ENCODE assay signal across 8 cellular contexts in the genomic region with DNA sequence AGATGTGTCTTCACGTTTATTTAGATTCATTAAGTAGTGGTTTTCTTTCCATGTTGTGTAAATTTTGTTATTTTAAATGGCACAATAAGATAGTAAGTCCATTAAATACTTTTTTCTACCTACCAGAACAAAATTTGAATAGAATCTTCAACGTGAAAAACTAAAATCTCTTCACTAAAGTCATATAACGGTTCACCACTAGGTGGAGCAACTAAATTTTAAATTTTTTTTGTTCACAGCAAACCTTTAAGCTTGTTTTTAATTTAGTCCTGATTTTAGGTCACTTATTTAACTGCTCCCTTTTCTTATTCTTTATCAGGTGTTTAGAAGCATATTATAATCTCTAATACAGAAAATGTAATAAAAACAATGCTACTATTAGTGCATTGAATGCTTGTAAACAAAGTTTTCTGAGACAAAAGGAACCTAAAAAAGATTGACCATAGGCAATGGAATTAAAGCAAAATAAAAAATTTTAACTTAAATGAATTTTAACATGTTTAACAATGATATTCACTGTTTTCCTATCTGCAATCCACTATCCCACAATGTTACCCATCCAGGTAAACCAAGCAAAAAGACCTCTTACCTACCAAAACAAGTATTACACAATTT. TPM values are rescaled to one million over a fixed set of nuclear protein-coding genes. Genes with fewer than 3 reads are reported as not detected.
DNase-seq lines count a peak whose midpoint lies in the region; ATAC-seq and TF ChIP-seq lines count a peak whose summit lies in the region.

No MANE protein-coding gene starts in this region.

- H3K27ac ChIP-seq in parathyroid adenoma = no peak overlapping the region

- ATAC-seq in HG02763 (IDR thresholded peaks at IDR 0.05; ENCODE audit: unreplicated experiment) (no peak), HG02884 (IDR thresholded peaks at IDR 0.05; ENCODE audit: unreplicated experiment) (no peak)
- ATAC-seq in effector memory CD8-positive, alpha-beta T cell (replicated peaks) = no peak

- H3K27me3 ChIP-seq in parathyroid adenoma (ENCODE audit: control insufficient read depth, insufficient read depth, low read length) = no peaks in the 10 kb centered on the region

- no peaks in the 10 kb centered on the region for H3K79me2 ChIP-seq in parathyroid adenoma

- no peak overlapping the region for H3K4me3 Mint-ChIP-seq in endothelial cell (ENCODE audit: unreplicated experiment)
- H3K4me3 Mint-ChIP-seq in effector memory CD8-positive, alpha-beta T cell = no peak overlapping the region

- H3K27ac Mint-ChIP-seq in endothelial cell (ENCODE audit: unreplicated experiment) = no peak overlapping the region
- H3K27ac Mint-ChIP-seq in effector memory CD8-positive, alpha-beta T cell = no peak overlapping the region

- H3K36me3 Mint-ChIP-seq in endothelial cell (ENCODE audit: low read depth, unreplicated experiment) = no peaks in the 10 kb centered on the region
- no peaks in the 10 kb centered on the region for H3K36me3 Mint-ChIP-seq in effector memory CD8-positive, alpha-beta T cell (ENCODE audit: insufficient read depth)

- H3K4me1 Mint-ChIP-seq in endothelial cell (ENCODE audit: unreplicated experiment) = peaks cover 1% of the 10 kb centered on the region
- H3K4me1 Mint-ChIP-seq in effector memory CD8-positive, alpha-beta T cell (ENCODE audit: low read depth in 2 of 2) = no peaks in the 10 kb centered on the region

- H3K9ac ChIP-seq in parathyroid adenoma = no peak overlapping the region

- no peaks in the 10 kb centered on the region for H3K9me3 ChIP-seq in parathyroid adenoma (ENCODE audit: control insufficient read depth, low read length)

- no peak overlapping the region for H3K4me2 ChIP-seq in parathyroid adenoma (ENCODE audit: low read length)

- H3K9me3 Mint-ChIP-seq in endothelial cell (ENCODE audit: unreplicated experiment) = no peaks in the 10 kb centered on the region
- no peaks in the 10 kb centered on the region for H3K9me3 Mint-ChIP-seq in effector memory CD8-positive, alpha-beta T cell

- no peaks in the 10 kb centered on the region for H3K4me1 ChIP-seq in parathyroid adenoma

- TF ChIP-seq CTCF in endothelial cell (IDR thresholded peaks at IDR 0.05; ENCODE audit: unreplicated experiment) = peak; percentile 94
- TF ChIP-seq CTCF in parathyroid adenoma (IDR thresholded peaks at IDR 0.05) = peak; percentile 35

- no peaks in the 10 kb centered on the region for H3K27me3 Mint-ChIP-seq in endothelial cell (ENCODE audit: unreplicated experiment)
- H3K27me3 Mint-ChIP-seq in effector memory CD8-positive, alpha-beta T cell = peaks cover 18 to 24% of the 10 kb centered on the region in 2 donors

- DNase-seq in NCI-H2171 treated with DMSO at 0.1 percent for 48 hours (lab: John Stamatoyannopoulos, UW) = peak; percentile 19
- no peak for DNase-seq in NCI-H2171 (lab: John Stamatoyannopoulos, UW)
- peak; percentile 10 for DNase-seq in NCI-H446 treated with DMSO at 0.1 percent for 48 hours (lab: John Stamatoyannopoulos, UW)
- DNase-seq in endothelial cell (ENCODE audit: low spot score) = no peak
- DNase-seq in effector memory CD8-positive, alpha-beta T cell = no peak

- peak overlapping the region; percentile 33 for H2AFZ ChIP-seq in parathyroid adenoma

- no peaks in the 10 kb centered on the region for H3K36me3 ChIP-seq in parathyroid adenoma (ENCODE audit: control insufficient read depth, insufficient read depth, low read length)

- no peak overlapping the region for H3K4me3 ChIP-seq in parathyroid adenoma (ENCODE audit: low read depth, low read length)

RNA-seq across cellular contexts. Expression of gene PKN2, which starts 28.3 kb away (rescaled TPM):
- 51.0 TPM for total RNA-seq in endothelial cell (ENCODE audit: unreplicated experiment)

Comparison
In these comparisons a context has a peak if more than half of its experiments do, and no peak if none do; other contexts are left out.
1. DNase-seq: peak in NCI-H2171 treated with DMSO at 0.1 percent for 48 hours (single experiment) and NCI-H446 treated with DMSO at 0.1 percent for 48 hours (single experiment); none in NCI-H2171 (single experiment), endothelial cell (single experiment) and effector memory CD8-positive, alpha-beta T cell (0 of 3).